Comparison of ENCODE assay signal across 39 cellular contexts in genomic region chr12:66085213-66085612, GRCh38.
"Had no signal": no experiment of that assay in that cellular context is flagged by ENCODE, and none has a peak within 500 bp of the region (broad histone marks: within the 10 kb centered on the region; RNA-seq: fewer than 3 reads in every experiment).

No MANE protein-coding gene starts in this region.

- H3K9me3 ChIP-seq: ascending aorta had no signal

- H3K27ac Mint-ChIP-seq: activated B cell treated with CpG ODN at 0.5 μM for 24 hours; activated CD4-positive, alpha-beta memory T cell treated with anti-CD3 and anti-CD28 coated beads for 36 hours; activated CD4-positive, alpha-beta T cell treated with anti-CD3 and anti-CD28 coated beads, Interleukin-2, amount 10 ng/mL, durations not matched to agents 24 days and 14 days; activated CD8-positive, alpha-beta T cell treated with anti-CD3 and anti-CD28 coated beads for 36 hours; activated naive CD4-positive, alpha-beta T cell treated with anti-CD3 and anti-CD28 coated beads for 36 hours; activated naive CD4-positive, alpha-beta T cell treated with anti-CD3 and anti-CD28 coated beads, Interleukin-2, amount 50 U/mL, for 72 hours; activated naive CD8-positive, alpha-beta T cell treated with anti-CD3 and anti-CD28 coated beads, Interleukin-2, amount 10 ng/mL, durations not matched to agents 7 days and 5 days; activated naive CD8-positive, alpha-beta T cell treated with anti-CD3 and anti-CD28 coated beads, Interleukin-2, amount 50 U/mL, for 24 hours; activated T-cell treated with anti-CD3 and anti-CD28 coated beads, Interleukin-2, amount 50 U/mL, for 72 hours; activated T-helper 1 cell treated with anti-CD3 and anti-CD28 coated beads, Interleukin-12 subunit alpha, Interleukin-12 subunit beta, Interleukin-2, Interleukin-4 antibody, amounts not matched to agents 30 ng/mL and 10 ng/mL and 1 ng/mL, durations not matched to agents 14 hours and 24 hours and 36 hours; activated T-helper 17 cell treated with anti-CD3 and anti-CD28 coated beads, Interleukin-2, amount 50 U/mL, for 72 hours; brain; T-helper 1 cell treated with Interleukin-12 subunit alpha and Interleukin-12 subunit beta and Interleukin-4 antibody, amounts not matched to agents 30 μg/mL and 1 μg/mL, for 36 hours; T-helper 2 cell treated with Interferon-gamma antibody and Interleukin-4, amounts not matched to agents 5 μg/mL and 100 μg/mL, for 36 hours had no signal

- H3K4me3 ChIP-seq: ascending aorta, cardiac muscle cell had no signal

- H3K27ac ChIP-seq: ascending aorta, cardiac muscle cell, VCaP had no signal

- FAIRE-seq: bronchial epithelial cell, TTC549 had no signal

- DNase-seq: activated B cell treated with CpG ODN at 0.5 μM for 24 hours; activated CD4-positive, alpha-beta memory T cell treated with anti-CD3 and anti-CD28 coated beads for 36 hours; activated CD4-positive, alpha-beta T cell treated with anti-CD3 and anti-CD28 coated beads for 4 hours; activated CD4-positive, alpha-beta T cell treated with anti-CD3 and anti-CD28 coated beads, Interleukin-2, amount 10 ng/mL, durations not matched to agents 24 days and 14 days; activated CD4-positive, alpha-beta T cell treated with anti-CD3 and anti-CD28 coated beads, Interleukin-2, amount 50 U/mL, for 1 hour; activated CD4-positive, alpha-beta T cell treated with anti-CD3 and anti-CD28 coated beads, Interleukin-2, amount 50 U/mL, for 4 hours; activated CD4-positive, CD25-positive, alpha-beta regulatory T cell treated with anti-CD3 and anti-CD28 coated beads, Interleukin-2, amount 50 U/mL, for 72 hours; activated CD8-positive, alpha-beta memory T cell treated with anti-CD3 and anti-CD28 coated beads, Interleukin-2, amount 50 U/mL, for 4 hours; activated CD8-positive, alpha-beta T cell treated with anti-CD3 and anti-CD28 coated beads for 36 hours; activated effector memory CD4-positive, alpha-beta T cell treated with anti-CD3 and anti-CD28 coated beads, Interleukin-2, amount 50 U/mL, for 16 hours; activated gamma-delta T cell treated with Interleukin-2 at 50 U/mL for 16 hours; activated naive CD4-positive, alpha-beta T cell; activated naive CD4-positive, alpha-beta T cell treated with anti-CD3 and anti-CD28 coated beads for 36 hours; activated naive CD4-positive, alpha-beta T cell treated with anti-CD3 and anti-CD28 coated beads, Interleukin-2, amount 50 U/mL, for 16 hours; activated naive CD8-positive, alpha-beta T cell treated with anti-CD3 and anti-CD28 coated beads, Interleukin-2, amount 10 ng/mL, durations not matched to agents 7 days and 5 days; activated naive CD8-positive, alpha-beta T cell treated with anti-CD3 and anti-CD28 coated beads, Interleukin-2, amount 50 U/mL, for 24 hours; activated T-cell treated with anti-CD3 and anti-CD28 coated beads for 4 hours; activated T-cell treated with anti-CD3 and anti-CD28 coated beads, Interleukin-2, amount 50 U/mL, for 1 hour; activated T-cell treated with anti-CD3 and anti-CD28 coated beads, Interleukin-2, amount 50 U/mL, for 4 hours; activated T-cell treated with anti-CD3 and anti-CD28 coated beads, Interleukin-2, amount 50 U/mL, for 72 hours; amygdala; anterior cingulate cortex; caudate nucleus; cerebellar nuclear complex; T-helper 1 cell; T-helper 2 cell; T-helper 9 cell had no signal

- H3K4me1 Mint-ChIP-seq: activated B cell treated with CpG ODN at 0.5 μM for 24 hours; activated CD4-positive, alpha-beta T cell treated with anti-CD3 and anti-CD28 coated beads, Interleukin-2, amount 10 ng/mL, durations not matched to agents 24 days and 14 days; activated naive CD8-positive, alpha-beta T cell treated with anti-CD3 and anti-CD28 coated beads, Interleukin-2, amount 50 U/mL, for 24 hours; activated T-helper 17 cell treated with anti-CD3 and anti-CD28 coated beads, Interleukin-2, amount 50 U/mL, for 72 hours; brain; central memory CD8-positive, alpha-beta T cell had no signal

- H3K36me3 Mint-ChIP-seq: activated CD4-positive, alpha-beta memory T cell treated with anti-CD3 and anti-CD28 coated beads for 36 hours; activated naive CD4-positive, alpha-beta T cell treated with anti-CD3 and anti-CD28 coated beads, Interleukin-2, amount 50 U/mL, for 72 hours; activated naive CD8-positive, alpha-beta T cell treated with anti-CD3 and anti-CD28 coated beads, Interleukin-2, amount 10 ng/mL, durations not matched to agents 7 days and 5 days; brain had no signal

- H3K27me3 Mint-ChIP-seq: brain had no signal

- ATAC-seq: activated CD8-positive, alpha-beta T cell treated with anti-CD3 and anti-CD28 coated beads for 36 hours; activated naive CD4-positive, alpha-beta T cell treated with anti-CD3 and anti-CD28 coated beads, Interleukin-2, amount 50 U/mL, for 72 hours; activated naive CD8-positive, alpha-beta T cell treated with anti-CD3 and anti-CD28 coated beads, Interleukin-2, amount 50 U/mL, for 24 hours; activated T-cell treated with anti-CD3 and anti-CD28 coated beads, Interleukin-2, amount 50 U/mL, for 4 hours; activated T-cell treated with anti-CD3 and anti-CD28 coated beads, Interleukin-2, amount 50 U/mL, for 72 hours; activated T-helper 17 cell treated with anti-CD3 and anti-CD28 coated beads, Interleukin-2, amount 50 U/mL, for 72 hours had no signal

- H3K9me3 Mint-ChIP-seq: activated CD4-positive, alpha-beta T cell treated with anti-CD3 and anti-CD28 coated beads, Interleukin-2, amount 10 ng/mL, durations not matched to agents 24 days and 14 days; activated naive CD4-positive, alpha-beta T cell treated with anti-CD3 and anti-CD28 coated beads, Interleukin-2, amount 50 U/mL, for 72 hours; activated naive CD8-positive, alpha-beta T cell treated with anti-CD3 and anti-CD28 coated beads, Interleukin-2, amount 50 U/mL, for 24 hours; activated T-cell treated with anti-CD3 and anti-CD28 coated beads, Interleukin-2, amount 50 U/mL, for 72 hours; activated T-helper 1 cell treated with anti-CD3 and anti-CD28 coated beads, Interleukin-12 subunit alpha, Interleukin-12 subunit beta, Interleukin-2, Interleukin-4 antibody, amounts not matched to agents 30 ng/mL and 10 ng/mL and 1 ng/mL, durations not matched to agents 14 hours and 24 hours and 36 hours; activated T-helper 17 cell treated with anti-CD3 and anti-CD28 coated beads, Interleukin-2, amount 50 U/mL, for 72 hours; T-helper 1 cell treated with Interleukin-12 subunit alpha and Interleukin-12 subunit beta and Interleukin-4 antibody, amounts not matched to agents 30 μg/mL and 1 μg/mL, for 36 hours; T-helper 2 cell treated with Interferon-gamma antibody and Interleukin-4, amounts not matched to agents 5 μg/mL and 100 μg/mL, for 36 hours had no signal

- H3K4me1 ChIP-seq: ascending aorta had no signal

- H3K27me3 ChIP-seq: ascending aorta, cardiac muscle cell had no signal

- H3K4me3 Mint-ChIP-seq: activated B cell treated with CpG ODN at 0.5 μM for 24 hours; activated CD4-positive, alpha-beta memory T cell treated with anti-CD3 and anti-CD28 coated beads for 36 hours; activated CD4-positive, alpha-beta T cell treated with anti-CD3 and anti-CD28 coated beads, Interleukin-2, amount 10 ng/mL, durations not matched to agents 24 days and 14 days; activated CD8-positive, alpha-beta T cell treated with anti-CD3 and anti-CD28 coated beads for 36 hours; activated naive CD4-positive, alpha-beta T cell treated with anti-CD3 and anti-CD28 coated beads for 36 hours; activated naive CD8-positive, alpha-beta T cell treated with anti-CD3 and anti-CD28 coated beads, Interleukin-2, amount 10 ng/mL, durations not matched to agents 7 days and 5 days; activated naive CD8-positive, alpha-beta T cell treated with anti-CD3 and anti-CD28 coated beads, Interleukin-2, amount 50 U/mL, for 24 hours; activated T-cell treated with anti-CD3 and anti-CD28 coated beads, Interleukin-2, amount 50 U/mL, for 4 hours; activated T-cell treated with anti-CD3 and anti-CD28 coated beads, Interleukin-2, amount 50 U/mL, for 72 hours; activated T-helper 1 cell treated with anti-CD3 and anti-CD28 coated beads, Interleukin-12 subunit alpha, Interleukin-12 subunit beta, Interleukin-2, Interleukin-4 antibody, amounts not matched to agents 30 ng/mL and 10 ng/mL and 1 ng/mL, durations not matched to agents 14 hours and 24 hours and 36 hours; activated T-helper 17 cell treated with anti-CD3 and anti-CD28 coated beads, Interleukin-2, amount 50 U/mL, for 72 hours; brain; central memory CD8-positive, alpha-beta T cell; T-helper 1 cell treated with Interleukin-12 subunit alpha and Interleukin-12 subunit beta and Interleukin-4 antibody, amounts not matched to agents 30 μg/mL and 1 μg/mL, for 36 hours; T-helper 2 cell treated with Interferon-gamma antibody and Interleukin-4, amounts not matched to agents 5 μg/mL and 100 μg/mL, for 36 hours had no signal

- H3K36me3 ChIP-seq: ascending aorta, cardiac muscle cell had no signal
